Comparison of ENCODE assay signal across 9 cellular contexts in the genomic region with DNA sequence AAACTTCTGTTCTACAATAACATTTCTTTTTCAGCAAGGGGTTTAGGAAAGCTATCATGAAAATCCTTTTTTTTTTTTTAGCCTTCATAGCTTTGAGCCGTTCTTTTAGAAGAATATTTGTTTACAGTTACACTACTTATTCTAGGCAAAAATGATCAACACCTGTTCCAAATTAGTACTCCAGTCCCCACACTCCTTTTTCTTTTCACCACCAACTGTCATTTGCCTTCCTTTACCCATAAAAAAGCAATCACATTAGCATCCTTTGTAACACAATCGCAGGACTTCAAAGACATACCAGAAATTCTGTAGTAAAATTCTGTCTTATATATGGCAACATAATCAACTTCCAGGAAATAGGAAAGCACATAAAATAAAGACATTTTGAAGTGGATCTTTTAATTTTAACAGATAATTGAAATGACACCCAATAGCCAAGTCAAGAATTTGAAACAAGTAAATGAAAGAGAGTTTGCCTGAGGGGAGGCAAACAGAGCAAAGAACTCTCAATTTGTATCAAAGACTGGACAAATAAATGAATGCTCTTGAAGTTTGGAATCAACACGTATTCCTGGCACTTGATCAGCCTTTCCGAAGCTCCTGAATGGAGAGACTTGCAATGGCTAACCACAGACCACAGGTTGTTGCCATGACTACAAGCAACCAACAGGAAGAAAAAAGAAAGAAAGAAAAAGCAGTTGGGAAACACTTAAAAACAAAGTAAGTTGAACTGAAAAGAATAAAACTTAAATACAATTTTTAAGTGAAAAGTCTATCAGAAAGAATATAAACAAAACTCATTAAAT.
DNase-seq lines count a peak whose midpoint lies in the region; ATAC-seq and TF ChIP-seq lines count a peak whose summit lies in the region.
"Had no signal": no experiment of that assay in that cellular context is flagged by ENCODE, and none has a peak within 500 bp of the region (broad histone marks: within the 10 kb centered on the region; RNA-seq: fewer than 3 reads in every experiment).

No MANE protein-coding gene starts in this region.

- 3% methylated on average over 4 of the region's 4 CpGs for WGBS in lower leg skin, 2 donors

- H3K27ac ChIP-seq in cingulate gyrus (ENCODE audit: low read depth, low read length), result peak overlapping the region; percentile 13

- TF ChIP-seq POLR2A in lower leg skin (IDR thresholded peaks at IDR 0.05), result no peak

- intact Hi-C loops in lower leg skin (cut with DNase I; ENCODE audit: low total_unique reads), result no loop called here

- ATAC-seq in HG03135 (IDR thresholded peaks at IDR 0.05; ENCODE audit: unreplicated experiment) (no peak), GM19324 (IDR thresholded peaks at IDR 0.05; ENCODE audit: low FRiP score, unreplicated experiment) (no peak), HG03025 (IDR thresholded peaks at IDR 0.05; ENCODE audit: low FRiP score, unreplicated experiment) (no peak)
- ATAC-seq: T-cell had no signal

- no peak overlapping the region for H3K4me3 ChIP-seq in lower leg skin (ENCODE audit: low read depth, poor library complexity, severe bottlenecking)

- no peak for TF ChIP-seq CTCF in lower leg skin (IDR thresholded peaks at IDR 0.05)

- peak; percentile 3 for DNase-seq in GM03348 (ENCODE audit: low spot score)
- DNase-seq in NCI-H2107 treated with DMSO at 0.1 percent for 48 hours (lab: John Stamatoyannopoulos, UW; ENCODE audit: unreplicated experiment), result peak; percentile 84
- peak; percentile 90 for DNase-seq in non-pigmented ciliary epithelial cell (ENCODE audit: low read depth)
- no peak for DNase-seq in lower leg skin (ENCODE audit: low spot score in 2 of 2)
- DNase-seq: T-cell had no signal

Comparison
In these comparisons a context has a peak if more than half of its experiments do, and no peak if none do; other contexts are left out.
1. DNase-seq: peak in GM03348 (single experiment), NCI-H2107 treated with DMSO at 0.1 percent for 48 hours (single experiment) and non-pigmented ciliary epithelial cell (single experiment); none in lower leg skin (0 of 2).